Comparison of ENCODE assay signal across 8 cellular contexts in the genomic region with DNA sequence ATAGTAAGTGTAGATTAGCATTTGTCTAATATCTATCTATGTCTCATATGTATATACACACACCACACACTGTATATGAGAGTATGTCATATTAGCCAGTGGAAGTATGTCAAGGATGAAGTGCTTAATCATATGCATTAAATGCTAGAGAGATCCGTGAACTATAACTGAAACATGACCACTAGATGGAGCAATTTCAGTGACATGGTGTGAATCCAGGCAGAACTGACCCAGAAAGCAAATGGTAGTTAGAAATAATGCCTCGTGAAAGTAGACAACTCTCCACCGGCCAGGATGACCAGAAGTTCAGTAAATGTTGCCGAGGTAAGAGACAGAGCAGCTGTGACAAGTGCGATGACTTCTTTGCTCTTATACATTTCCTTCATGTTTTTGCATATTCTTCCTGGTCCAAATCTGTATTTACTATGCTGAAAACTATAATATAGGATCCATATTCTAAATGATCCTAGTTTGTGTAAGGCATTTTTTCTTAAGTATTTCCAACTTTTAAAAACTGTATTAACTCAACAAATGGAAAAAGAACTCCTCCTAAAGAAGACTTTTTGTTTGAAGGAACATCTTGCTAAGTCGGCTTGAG. TPM values are rescaled to one million over a fixed set of nuclear protein-coding genes. Genes with fewer than 3 reads are reported as not detected.
DNase-seq lines count a peak whose midpoint lies in the region; ATAC-seq and FAIRE-seq lines count a peak whose summit lies in the region.
"Not testable (repeated sequence)": the region's sequence is repeated elsewhere in the genome, so short reads cannot be mapped to it uniquely, and the experiment has no call there.

No MANE protein-coding gene starts in this region.

- H3K36me3 ChIP-seq in small intestine (ENCODE audit: control insufficient read depth in 2 of 2, insufficient read depth in 2 of 2, low read length in 2 of 2) = not testable (repeated sequence)

- 20 to 25% (median 22%) methylated on average over 6 of the region's 6 CpGs for WGBS in small intestine, 3 donors

- not testable (repeated sequence) for H3K4me1 ChIP-seq in small intestine (ENCODE audit: control insufficient read depth in 2 of 2, insufficient read depth in 1 of 2, low read depth in 1 of 2, low read length in 1 of 2)

- not testable (repeated sequence) for H3K4me3 ChIP-seq in small intestine (ENCODE audit: low read depth in 1 of 2, low read length in 2 of 2)

- in situ Hi-C loops in Caki2 (cut with HindIII; ENCODE audit: low pct_unique_long_range_greater_than_20kb, low sequenced_read_pairs) = not testable (repeated sequence)

- FAIRE-seq in small intestine (lab: Jason Lieb, UNC) = peak; percentile 95

- H3K27ac ChIP-seq in small intestine (ENCODE audit: low read depth in 1 of 2, low read length in 1 of 2) = not testable (repeated sequence)

- not testable (repeated sequence) for H3K27me3 ChIP-seq in small intestine (ENCODE audit: control insufficient read depth in 2 of 2, insufficient read depth in 2 of 2, low read length in 2 of 2)

- ATAC-seq in GM19372 (IDR thresholded peaks at IDR 0.05; ENCODE audit: low read depth, unreplicated experiment) (peak; percentile 93), HG03039 (IDR thresholded peaks at IDR 0.05; ENCODE audit: unreplicated experiment) (peak; percentile 88)

- H3K9me3 ChIP-seq in small intestine (ENCODE audit: control insufficient read depth, low read depth) = not testable (repeated sequence)

- peak; percentile 45 for DNase-seq in Caki2 (ENCODE audit: low read depth)
- DNase-seq in NCI-H1436 (lab: John Stamatoyannopoulos, UW) = peak; percentile 11
- peak; percentile 17 for DNase-seq in SKM-1 (lab: John Stamatoyannopoulos, UW; ENCODE audit: unreplicated experiment)
- peak; percentile 68 for DNase-seq in cerebellar cortex (ENCODE audit: low spot score)
- peak; percentile 72 for DNase-seq in inferior parietal cortex (ENCODE audit: extremely low spot score)
- peak; percentile 74 for DNase-seq in small intestine

RNA-seq across cellular contexts. Expression of a gene that starts 12.7 kb away (rescaled TPM):
- total RNA-seq in Caki2 (2014; rRNA removed; shearing (Covaris generic); ENCODE audit: low replicate concordance) = 8.5 and 8.9 TPM in 2 replicates
- polyA plus RNA-seq in small intestine = 10 to 100 TPM; 42.0 to 62.8 (median 48.6) TPM

Comparison
In these comparisons a context has a peak if more than half of its experiments do, and no peak if none do; other contexts are left out.
1. DNase-seq: peak in every context shown above with its lines; median percentile 74 in small intestine; 72 in inferior parietal cortex; 68 in cerebellar cortex; 45 in Caki2; 17 in SKM-1; 11 in NCI-H1436.